ENCODE assay signal across 23 cellular contexts in genomic region chr7:138776156-138776833, GRCh38. TPM values are rescaled to one million over a fixed set of nuclear protein-coding genes. Genes with fewer than 3 reads are reported as not detected.
DNase-seq lines count a peak whose midpoint lies in the region; ATAC-seq, FAIRE-seq and TF ChIP-seq lines count a peak whose summit lies in the region.
"Had no signal": no experiment of that assay in that cellular context is flagged by ENCODE, and none has a peak within 500 bp of the region (broad histone marks: within the 10 kb centered on the region; RNA-seq: fewer than 3 reads in every experiment).

No MANE protein-coding gene starts in this region.

- H3K27ac ChIP-seq in left lung = no peak overlapping the region
- H3K27ac ChIP-seq: BLaER1 treated with 17β-estradiol and CSF1 and Interleukin-3, amounts not matched to agents 10 nM and 100 nM; esophagus squamous epithelium; ovary; sigmoid colon; VCaP had no signal

- H3K4me3 ChIP-seq in left lung = no peak overlapping the region
- H3K4me3 ChIP-seq: BLaER1 treated with 17β-estradiol and CSF1 and Interleukin-3, amounts not matched to agents 10 nM and 100 nM; esophagus squamous epithelium; ovary; sigmoid colon had no signal

- peak; percentile 88 for ATAC-seq in left lung
- ATAC-seq in stimulated activated memory B cell treated with anti-CD40 and anti-IgM and Interleukin-4, amounts not matched to agents 10 μg/mL and 1 μg/mL and 100 μg/mL, for 72 hours = no peak
- ATAC-seq in stimulated activated naive CD8-positive, alpha-beta T cell treated with anti-CD3 and anti-CD28 coated beads, Interleukin-15, Interleukin-2, amounts not matched to agents 100 U/mL and 50 U/mL, for 24 hours = no peak

- intact Hi-C loops in left lung (cut with DNase I) = no loop called here

- H3K4me3 Mint-ChIP-seq in activated CD4-positive, alpha-beta T cell treated with anti-CD3 and anti-CD28 coated beads, Interleukin-2, amount 10 ng/mL, durations not matched to agents 7 days and 5 days = no peak overlapping the region
- H3K4me3 Mint-ChIP-seq in stimulated activated memory B cell treated with anti-CD40 and anti-IgM and Interleukin-4, amounts not matched to agents 10 μg/mL and 1 μg/mL and 100 μg/mL, for 72 hours = no peak overlapping the region
- H3K4me3 Mint-ChIP-seq: activated CD4-positive, alpha-beta memory T cell treated with anti-CD3 and anti-CD28 coated beads, Interleukin-2, amount 10 ng/mL, durations not matched to agents 7 days and 5 days; activated naive CD4-positive, alpha-beta T cell treated with anti-CD3 and anti-CD28 coated beads for 36 hours; central memory CD8-positive, alpha-beta T cell; T-helper 1 cell treated with Interleukin-12 subunit alpha and Interleukin-12 subunit beta and Interleukin-4 antibody, amounts not matched to agents 30 μg/mL and 1 μg/mL, for 36 hours had no signal

- CTCF ChIA-PET in activated CD4-positive, alpha-beta T cell treated with anti-CD3 and anti-CD28 coated beads, Interleukin-2, amount 10 ng/mL, durations not matched to agents 7 days and 5 days (lab: Charles Lee) = interaction anchor here (0.6 kb wide), 1 partner anchor 318 kb away, joined by 3 read pairs; no protein-coding TSS in a partner anchor

- no peaks in the 10 kb centered on the region for H3K36me3 Mint-ChIP-seq in activated CD4-positive, alpha-beta T cell treated with anti-CD3 and anti-CD28 coated beads, Interleukin-2, amount 10 ng/mL, durations not matched to agents 7 days and 5 days (ENCODE audit: low read depth)
- H3K36me3 Mint-ChIP-seq in stimulated activated memory B cell treated with anti-CD40 and anti-IgM and Interleukin-4, amounts not matched to agents 10 μg/mL and 1 μg/mL and 100 μg/mL, for 72 hours = no peaks in the 10 kb centered on the region

- H3K36me3 ChIP-seq in left lung = no peaks in the 10 kb centered on the region
- H3K36me3 ChIP-seq: BLaER1 treated with 17β-estradiol and CSF1 and Interleukin-3, amounts not matched to agents 10 nM and 100 nM; esophagus squamous epithelium; ovary; sigmoid colon had no signal

- no peak for DNase-seq in activated CD4-positive, alpha-beta T cell treated with anti-CD3 and anti-CD28 coated beads, Interleukin-2, amount 10 ng/mL, durations not matched to agents 7 days and 5 days
- no peak for DNase-seq in activated CD4-positive, alpha-beta T cell treated with anti-CD3 and anti-CD28 coated beads for 48 hours
- DNase-seq in NCI-H510A (lab: John Stamatoyannopoulos, UW) = peak; percentile 80
- peak in 1 of 2 donors; percentile 72 for DNase-seq in left lung
- DNase-seq in ureter (ENCODE audit: low spot score) = no peak
- no peak for DNase-seq in HTR-8/SVneo (ENCODE audit: insufficient read length, low spot score)
- DNase-seq in stimulated activated naive CD8-positive, alpha-beta T cell treated with anti-CD3 and anti-CD28 coated beads, Interleukin-15, Interleukin-2, amounts not matched to agents 100 U/mL and 50 U/mL, for 24 hours = no peak
- DNase-seq: activated CD4-positive, alpha-beta memory T cell treated with anti-CD3 and anti-CD28 coated beads, Interleukin-2, amount 10 ng/mL, durations not matched to agents 7 days and 5 days; activated naive CD4-positive, alpha-beta T cell treated with anti-CD3 and anti-CD28 coated beads for 36 hours; activated T-cell treated with anti-CD3 and anti-CD28 coated beads, Interleukin-2, amount 50 U/mL, for 1 hour; anterior cingulate cortex; effector memory CD4-positive, alpha-beta T cell; esophagus squamous epithelium; NCI-H2171 treated with DMSO at 0.1 percent for 48 hours; ovary; sigmoid colon; substantia nigra had no signal

- H3K9me3 ChIP-seq in left lung = no peaks in the 10 kb centered on the region
- H3K9me3 ChIP-seq: BLaER1 treated with 17β-estradiol and CSF1 and Interleukin-3, amounts not matched to agents 10 nM and 100 nM; esophagus squamous epithelium; ovary; sigmoid colon had no signal

- H3K4me1 Mint-ChIP-seq in activated CD4-positive, alpha-beta T cell treated with anti-CD3 and anti-CD28 coated beads, Interleukin-2, amount 10 ng/mL, durations not matched to agents 7 days and 5 days = no peaks in the 10 kb centered on the region
- no peaks in the 10 kb centered on the region for H3K4me1 Mint-ChIP-seq in stimulated activated memory B cell treated with anti-CD40 and anti-IgM and Interleukin-4, amounts not matched to agents 10 μg/mL and 1 μg/mL and 100 μg/mL, for 72 hours
- H3K4me1 Mint-ChIP-seq: activated CD4-positive, alpha-beta memory T cell treated with anti-CD3 and anti-CD28 coated beads, Interleukin-2, amount 10 ng/mL, durations not matched to agents 7 days and 5 days; central memory CD8-positive, alpha-beta T cell had no signal

- POLR2A ChIA-PET in activated CD4-positive, alpha-beta T cell treated with anti-CD3 and anti-CD28 coated beads, Interleukin-2, amount 10 ng/mL, durations not matched to agents 7 days and 5 days (lab: Charles Lee) = interaction anchor here (0.6 kb wide), 1 partner anchor 876 kb away, joined by 3 read pairs; no protein-coding TSS in a partner anchor

- H3K4me1 ChIP-seq in left lung = no peaks in the 10 kb centered on the region
- H3K4me1 ChIP-seq: BLaER1 treated with 17β-estradiol and CSF1 and Interleukin-3, amounts not matched to agents 10 nM and 100 nM; esophagus squamous epithelium; sigmoid colon had no signal

- TF ChIP-seq CTCF in left lung (IDR thresholded peaks at IDR 0.05) = no peak

- no peak for FAIRE-seq in HTR-8/SVneo (lab: Jason Lieb, UNC)

- no peaks in the 10 kb centered on the region for H3K9me3 Mint-ChIP-seq in activated CD4-positive, alpha-beta T cell treated with anti-CD3 and anti-CD28 coated beads, Interleukin-2, amount 10 ng/mL, durations not matched to agents 7 days and 5 days
- no peaks in the 10 kb centered on the region for H3K9me3 Mint-ChIP-seq in stimulated activated memory B cell treated with anti-CD40 and anti-IgM and Interleukin-4, amounts not matched to agents 10 μg/mL and 1 μg/mL and 100 μg/mL, for 72 hours
- H3K9me3 Mint-ChIP-seq: activated CD4-positive, alpha-beta memory T cell treated with anti-CD3 and anti-CD28 coated beads, Interleukin-2, amount 10 ng/mL, durations not matched to agents 7 days and 5 days; activated naive CD4-positive, alpha-beta T cell treated with anti-CD3 and anti-CD28 coated beads for 36 hours; central memory CD8-positive, alpha-beta T cell; T-helper 1 cell treated with Interleukin-12 subunit alpha and Interleukin-12 subunit beta and Interleukin-4 antibody, amounts not matched to agents 30 μg/mL and 1 μg/mL, for 36 hours had no signal

- H3K27ac Mint-ChIP-seq in activated CD4-positive, alpha-beta T cell treated with anti-CD3 and anti-CD28 coated beads, Interleukin-2, amount 10 ng/mL, durations not matched to agents 7 days and 5 days = peak overlapping the region; percentile 65
- no peak overlapping the region for H3K27ac Mint-ChIP-seq in stimulated activated memory B cell treated with anti-CD40 and anti-IgM and Interleukin-4, amounts not matched to agents 10 μg/mL and 1 μg/mL and 100 μg/mL, for 72 hours
- H3K27ac Mint-ChIP-seq: activated CD4-positive, alpha-beta memory T cell treated with anti-CD3 and anti-CD28 coated beads, Interleukin-2, amount 10 ng/mL, durations not matched to agents 7 days and 5 days; activated naive CD4-positive, alpha-beta T cell treated with anti-CD3 and anti-CD28 coated beads for 36 hours; T-helper 1 cell treated with Interleukin-12 subunit alpha and Interleukin-12 subunit beta and Interleukin-4 antibody, amounts not matched to agents 30 μg/mL and 1 μg/mL, for 36 hours had no signal

- peaks cover 0 to 7% of the 10 kb centered on the region in 2 donors for H3K27me3 ChIP-seq in left lung
- H3K27me3 ChIP-seq: BLaER1 treated with 17β-estradiol and CSF1 and Interleukin-3, amounts not matched to agents 10 nM and 100 nM; ovary had no signal

- no peaks in the 10 kb centered on the region for H3K27me3 Mint-ChIP-seq in activated CD4-positive, alpha-beta T cell treated with anti-CD3 and anti-CD28 coated beads, Interleukin-2, amount 10 ng/mL, durations not matched to agents 7 days and 5 days
- peaks cover 12% of the 10 kb centered on the region for H3K27me3 Mint-ChIP-seq in stimulated activated memory B cell treated with anti-CD40 and anti-IgM and Interleukin-4, amounts not matched to agents 10 μg/mL and 1 μg/mL and 100 μg/mL, for 72 hours
- H3K27me3 Mint-ChIP-seq: activated CD4-positive, alpha-beta memory T cell treated with anti-CD3 and anti-CD28 coated beads, Interleukin-2, amount 10 ng/mL, durations not matched to agents 7 days and 5 days had no signal

RNA-seq across cellular contexts. Expression of gene TMEM213, which starts 21.5 kb away (rescaled TPM):
- total RNA-seq in activated CD4-positive, alpha-beta T cell treated with anti-CD3 and anti-CD28 coated beads, Interleukin-2, amount 10 ng/mL, durations not matched to agents 7 days and 5 days = not detected
- total RNA-seq in left lung = 10 to 100 TPM in 1 of 2 donors, under 1 TPM in 1; 0.05 to 32.8 TPM
- not detected for total RNA-seq in ureter
- total RNA-seq: A673; activated naive CD4-positive, alpha-beta T cell treated with anti-CD3 and anti-CD28 coated beads for 36 hours; ovary; sigmoid colon had no signal

RNA-seq across cellular contexts. Expression of gene ATP6V0A4, which starts 21.7 kb away (rescaled TPM):
- not detected for total RNA-seq in activated CD4-positive, alpha-beta T cell treated with anti-CD3 and anti-CD28 coated beads, Interleukin-2, amount 10 ng/mL, durations not matched to agents 7 days and 5 days
- total RNA-seq in left lung = 1 to 10 TPM in 1 of 2 donors, under 1 TPM in 1; 0.99 to 7.3 TPM
- total RNA-seq in ureter = 1.2 TPM
- total RNA-seq: A673; activated naive CD4-positive, alpha-beta T cell treated with anti-CD3 and anti-CD28 coated beads for 36 hours; ovary; sigmoid colon had no signal
